1 cellular context compared by ENCODE assay signal in the genomic region with DNA sequence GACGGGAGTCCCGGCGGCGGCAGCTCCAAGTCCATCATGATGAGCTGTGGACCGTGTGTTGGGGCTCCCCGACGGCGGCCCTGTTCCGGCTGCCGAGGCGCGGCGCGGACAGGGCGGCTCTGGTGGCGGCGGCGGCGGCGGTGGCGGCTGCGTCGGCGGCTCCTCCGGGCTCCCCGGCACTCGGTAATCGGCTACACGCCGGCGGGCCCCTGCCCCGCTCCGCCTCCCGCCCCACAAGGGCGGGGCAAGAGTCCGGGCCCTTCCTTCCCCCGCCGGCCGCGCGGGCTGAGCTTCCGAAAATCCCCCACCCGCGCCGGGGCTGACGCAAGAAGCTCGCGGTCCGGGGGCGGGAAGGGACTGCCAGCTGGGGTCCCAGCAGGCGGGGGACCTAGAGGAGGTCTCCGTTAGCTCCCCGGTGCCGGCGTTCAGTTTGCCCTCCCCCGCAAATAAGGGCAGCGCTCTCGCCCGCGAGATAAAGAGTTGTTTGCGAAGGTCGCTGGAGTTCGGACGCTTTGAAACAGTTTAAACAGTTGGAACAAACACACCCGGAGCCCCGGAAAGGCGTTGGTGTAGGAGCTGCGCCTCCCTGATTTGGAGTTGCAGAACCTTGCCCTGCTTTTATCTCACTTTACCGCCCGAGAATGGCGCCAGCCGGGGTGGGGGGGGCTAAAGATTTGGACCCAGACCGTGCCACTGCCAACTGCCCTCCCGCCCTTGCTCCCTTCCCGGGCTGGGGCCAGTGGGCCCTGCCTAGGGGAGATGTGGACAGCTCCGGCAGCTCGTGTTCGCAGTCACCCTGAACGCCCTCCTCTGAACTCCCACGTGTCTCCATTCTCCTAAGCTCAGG.
A peak's percentile ranks its signal among the peaks of the same experiment; 100 is the strongest.
TF ChIP-seq lines count a peak whose summit lies in the region.

TSS of gene NFE2L2 (minus strand) at position 189 of the 847 bp plus-strand sequence. CDS start at position 38, 151 bp downstream.

TF ChIP-seq in HepG2, 621 proteins besides CTCF, POLR2A, EP300 and RAD21 (continued from another document and continues in another):
- TF ChIP-seq HMGXB3 (CRISPR knock-in tag; IDR thresholded peaks at IDR 0.05; ENCODE audit: borderline replicate concordance) (peak; percentile 23; the same call in 1 of the 2 replicates), YEATS4 (CRISPR knock-in tag; IDR thresholded peaks at IDR 0.05; ENCODE audit: borderline replicate concordance) (peak; percentile 91), ARID2 (CRISPR knock-in tag; IDR thresholded peaks at IDR 0.05; ENCODE audit: borderline replicate concordance) (peak; percentile 66; the same call in 1 of the 2 replicates), NPAS2 (CRISPR knock-in tag; IDR thresholded peaks at IDR 0.05; ENCODE audit: borderline replicate concordance) (no peak), MZF1 (CRISPR knock-in tag; IDR thresholded peaks at IDR 0.05; ENCODE audit: borderline replicate concordance) (peak; percentile 40; the same call in 1 of the 2 replicates), GATAD1 (CRISPR knock-in tag; IDR thresholded peaks at IDR 0.05) (no peak; the same call in none of the 2 replicates), UBTF (CRISPR knock-in tag; IDR thresholded peaks at IDR 0.05) (peak; percentile 97), ZNF17 (CRISPR knock-in tag; IDR thresholded peaks at IDR 0.05) (no peak), ZNF782 (CRISPR knock-in tag; IDR thresholded peaks at IDR 0.05; ENCODE audit: borderline replicate concordance) (peak; percentile 15; the same call in 1 of the 2 replicates), KIAA2018 (CRISPR knock-in tag; IDR thresholded peaks at IDR 0.05; ENCODE audit: borderline replicate concordance) (no peak; the same call in 1 of the 2 replicates), SYNCRIP (IDR thresholded peaks at IDR 0.05; ENCODE audit: insufficient read depth, low read depth, low read length) (no peak), SNRNP70 (IDR thresholded peaks at IDR 0.05; ENCODE audit: low read depth, low read length) (no peak), SALL2 (CRISPR knock-in tag; IDR thresholded peaks at IDR 0.05) (peak; percentile 80), ZBTB8A (CRISPR knock-in tag; IDR thresholded peaks at IDR 0.05; ENCODE audit: borderline replicate concordance, low read depth) (no peak; the same call in 1 of the 2 replicates), SIN3B (IDR thresholded peaks at IDR 0.05; ENCODE audit: low read length) (no peak; the same call in 1 of the 2 replicates), ZNF891 (CRISPR knock-in tag; IDR thresholded peaks at IDR 0.05) (peak; percentile 87), ZEB1 (IDR thresholded peaks at IDR 0.05; ENCODE audit: insufficient replicate concordance, low read depth) (no peak), TP53 (CRISPR knock-in tag; conservative IDR thresholded peaks at IDR 0.05) (no peak; the same call in 1 of the 2 replicates), ISL2 (CRISPR knock-in tag; IDR thresholded peaks at IDR 0.05) (peak; percentile 97), HDAC1 (CRISPR knock-in tag; IDR thresholded peaks at IDR 0.05) (peak; percentile 87), RBM22 (optimal IDR thresholded peaks at IDR 0.05; ENCODE audit: low read length) (peak; percentile 48), STAG1 (CRISPR knock-in tag; IDR thresholded peaks at IDR 0.05) (peak; percentile 9), CAMTA2 (CRISPR knock-in tag; IDR thresholded peaks at IDR 0.05; ENCODE audit: borderline replicate concordance) (no peak), KLF9 (CRISPR knock-in tag; IDR thresholded peaks at IDR 0.05; ENCODE audit: low read depth) (no peak), FLYWCH1 (CRISPR knock-in tag; IDR thresholded peaks at IDR 0.05) (peak; percentile 82), CBX2 (IDR thresholded peaks at IDR 0.05; ENCODE audit: low read depth, low read length) (no peak), CBX2 (CRISPR knock-in tag; IDR thresholded peaks at IDR 0.05; ENCODE audit: low read depth) (0 out of 2 replicates have a peak, but pooled peaks have one; percentile 31), ZNF362 (CRISPR knock-in tag; IDR thresholded peaks at IDR 0.05; ENCODE audit: borderline replicate concordance) (peak; percentile 64), ZBTB1 (CRISPR knock-in tag; IDR thresholded peaks at IDR 0.05; ENCODE audit: borderline replicate concordance) (no peak), ZNF629 (CRISPR knock-in tag; conservative IDR thresholded peaks at IDR 0.05) (peak; percentile 44), HMGA1 (CRISPR knock-in tag; conservative IDR thresholded peaks at IDR 0.05) (no peak), ONECUT2 (CRISPR knock-in tag; IDR thresholded peaks at IDR 0.05) (peak; percentile 43; the same call in 1 of the 2 replicates)
- TF ChIP-seq, protein P1, sequence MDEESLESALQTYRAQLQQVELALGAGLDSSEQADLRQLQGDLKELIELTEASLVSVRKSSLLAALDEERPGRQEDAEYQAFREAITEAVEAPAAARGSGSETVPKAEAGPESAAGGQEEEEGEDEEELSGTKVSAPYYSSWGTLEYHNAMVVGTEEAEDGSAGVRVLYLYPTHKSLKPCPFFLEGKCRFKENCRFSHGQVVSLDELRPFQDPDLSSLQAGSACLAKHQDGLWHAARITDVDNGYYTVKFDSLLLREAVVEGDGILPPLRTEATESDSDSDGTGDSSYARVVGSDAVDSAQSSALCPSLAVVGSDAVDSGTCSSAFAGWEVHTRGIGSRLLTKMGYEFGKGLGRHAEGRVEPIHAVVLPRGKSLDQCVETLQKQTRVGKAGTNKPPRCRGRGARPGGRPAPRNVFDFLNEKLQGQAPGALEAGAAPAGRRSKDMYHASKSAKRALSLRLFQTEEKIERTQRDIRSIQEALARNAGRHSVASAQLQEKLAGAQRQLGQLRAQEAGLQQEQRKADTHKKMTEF (CRISPR knock-in tag; IDR thresholded peaks at IDR 0.05): peak; percentile 96
- TF ChIP-seq, protein P2, sequence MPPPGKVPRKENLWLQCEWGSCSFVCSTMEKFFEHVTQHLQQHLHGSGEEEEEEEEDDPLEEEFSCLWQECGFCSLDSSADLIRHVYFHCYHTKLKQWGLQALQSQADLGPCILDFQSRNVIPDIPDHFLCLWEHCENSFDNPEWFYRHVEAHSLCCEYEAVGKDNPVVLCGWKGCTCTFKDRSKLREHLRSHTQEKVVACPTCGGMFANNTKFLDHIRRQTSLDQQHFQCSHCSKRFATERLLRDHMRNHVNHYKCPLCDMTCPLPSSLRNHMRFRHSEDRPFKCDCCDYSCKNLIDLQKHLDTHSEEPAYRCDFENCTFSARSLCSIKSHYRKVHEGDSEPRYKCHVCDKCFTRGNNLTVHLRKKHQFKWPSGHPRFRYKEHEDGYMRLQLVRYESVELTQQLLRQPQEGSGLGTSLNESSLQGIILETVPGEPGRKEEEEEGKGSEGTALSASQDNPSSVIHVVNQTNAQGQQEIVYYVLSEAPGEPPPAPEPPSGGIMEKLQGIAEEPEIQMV (CRISPR knock-in tag; IDR thresholded peaks at IDR 0.05; ENCODE audit: low read depth): peak; percentile 73
- TF ChIP-seq, protein P3, sequence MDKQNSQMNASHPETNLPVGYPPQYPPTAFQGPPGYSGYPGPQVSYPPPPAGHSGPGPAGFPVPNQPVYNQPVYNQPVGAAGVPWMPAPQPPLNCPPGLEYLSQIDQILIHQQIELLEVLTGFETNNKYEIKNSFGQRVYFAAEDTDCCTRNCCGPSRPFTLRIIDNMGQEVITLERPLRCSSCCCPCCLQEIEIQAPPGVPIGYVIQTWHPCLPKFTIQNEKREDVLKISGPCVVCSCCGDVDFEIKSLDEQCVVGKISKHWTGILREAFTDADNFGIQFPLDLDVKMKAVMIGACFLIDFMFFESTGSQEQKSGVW (CRISPR knock-in tag; IDR thresholded peaks at IDR 0.05; ENCODE audit: borderline replicate concordance): no peak
